18 cellular contexts compared by ENCODE assay signal in genomic region chr3:114709102-114709501, GRCh38.
DNase-seq lines count a peak whose midpoint lies in the region; ATAC-seq and TF ChIP-seq lines count a peak whose summit lies in the region.
"Had no signal": no experiment of that assay in that cellular context is flagged by ENCODE, and none has a peak within 500 bp of the region (broad histone marks: within the 10 kb centered on the region; RNA-seq: fewer than 3 reads in every experiment).

No MANE protein-coding gene starts in this region.

- ATAC-seq in HG02970 (IDR thresholded peaks at IDR 0.05; ENCODE audit: low FRiP score, unreplicated experiment): no peak
- no peak for ATAC-seq in HG03469 (IDR thresholded peaks at IDR 0.05; ENCODE audit: unreplicated experiment)
- no peak for ATAC-seq in GM18520 (IDR thresholded peaks at IDR 0.05; ENCODE audit: unreplicated experiment)
- ATAC-seq: left cardiac atrium, pancreas, PC-3 had no signal

- TF ChIP-seq POLR2A in NB4 (IDR thresholded peaks at IDR 0.05; ENCODE audit: extremely low read depth, insufficient read length): no peak

- H3K4me3 ChIP-seq in NB4 (ENCODE audit: low read depth, low read length): no peak overlapping the region
- H3K4me3 ChIP-seq in epithelial cell of esophagus (ENCODE audit: low read length): no peak overlapping the region
- H3K4me3 ChIP-seq: dorsolateral prefrontal cortex, pancreas had no signal

- TF ChIP-seq CTCF in NB4 (IDR thresholded peaks at IDR 0.05; ENCODE audit: low read depth, low read length): no peak
- TF ChIP-seq CTCF in epithelial cell of esophagus (IDR thresholded peaks at IDR 0.05; ENCODE audit: insufficient read depth, low read depth, low read length, missing control alignments): no peak

- DNase-seq in ELR (ENCODE audit: low read depth) (peak; percentile 31), NB4 (ENCODE audit: low read depth) (peak; percentile 13), epithelial cell of esophagus (ENCODE audit: low read depth) (peak; percentile 85), non-pigmented ciliary epithelial cell (ENCODE audit: low read depth) (peak; percentile 46), NCI-H2107 treated with DMSO at 0.1 percent for 48 hours (lab: John Stamatoyannopoulos, UW; ENCODE audit: unreplicated experiment) (no peak)
- DNase-seq: activated effector memory CD4-positive, alpha-beta T cell treated with anti-CD3 and anti-CD28 coated beads, Interleukin-2, amount 50 U/mL, for 16 hours; BE2C; DMS53; dorsolateral prefrontal cortex; left cardiac atrium; NCI-H226; pancreas; PC-3; SW 1271; WERI-Rb-1 had no signal
